9 cellular contexts compared by ENCODE assay signal in the genomic region with DNA sequence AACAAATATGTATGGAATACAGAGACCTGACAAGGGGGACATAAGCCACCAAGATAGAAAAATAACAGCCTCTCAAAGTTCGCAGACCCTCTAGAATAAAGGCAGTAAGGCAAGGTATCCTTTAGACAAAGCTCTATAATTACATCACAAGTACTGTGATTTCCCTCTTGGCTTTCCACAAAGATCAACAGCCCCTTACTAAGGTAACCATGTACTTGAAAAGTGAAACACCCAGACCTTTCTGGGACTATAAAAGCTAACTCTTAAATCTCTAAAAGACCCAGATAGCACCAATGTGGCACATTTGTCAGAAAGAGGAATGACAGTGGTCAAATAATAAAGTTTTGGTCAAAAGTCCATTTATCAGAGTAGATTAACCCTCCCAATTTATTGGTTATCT. TPM values are rescaled to one million over a fixed set of nuclear protein-coding genes. Genes with fewer than 3 reads are reported as not detected.
DNase-seq lines count a peak whose midpoint lies in the region; ATAC-seq, FAIRE-seq and TF ChIP-seq lines count a peak whose summit lies in the region.
"Had no signal": no experiment of that assay in that cellular context is flagged by ENCODE, and none has a peak within 500 bp of the region (broad histone marks: within the 10 kb centered on the region; RNA-seq: fewer than 3 reads in every experiment).

No MANE protein-coding gene starts in this region.

- ATAC-seq in GM18502 (IDR thresholded peaks at IDR 0.05; ENCODE audit: poor library complexity, unreplicated experiment) = peak; percentile 38
- ATAC-seq in GM21515 (IDR thresholded peaks at IDR 0.05; ENCODE audit: unreplicated experiment) = peak; percentile 31
- no peak for ATAC-seq in GM21367 (IDR thresholded peaks at IDR 0.05; ENCODE audit: unreplicated experiment)

- H2BK5ac ChIP-seq in mesenchymal stem cell (ENCODE audit: low read depth, low read length, poor library complexity, severe bottlenecking) = no peak overlapping the region

- TF ChIP-seq CTCF in keratinocyte (optimal IDR thresholded peaks at IDR 0.05 in 1 of 3, IDR thresholded peaks at IDR 0.05 in 1 of 3, conservative IDR thresholded peaks at IDR 0.05 in 1 of 3; ENCODE audit: extremely low read depth in 1 of 3, insufficient read depth in 2 of 3, low read length in 3 of 3) (no peak), esophagus muscularis mucosa (IDR thresholded peaks at IDR 0.05) (no peak)

- H3K9me3 ChIP-seq in Karpas-422 (ENCODE audit: low read length) = no peaks in the 10 kb centered on the region
- H3K9me3 ChIP-seq in keratinocyte (ENCODE audit: control insufficient read depth, low read depth, low read length) = no peaks in the 10 kb centered on the region
- no peaks in the 10 kb centered on the region for H3K9me3 ChIP-seq in esophagus muscularis mucosa
- no peaks in the 10 kb centered on the region for H3K9me3 ChIP-seq in mesenchymal stem cell (ENCODE audit: control insufficient read depth, low read length)

- DNase-seq in Karpas-422 (no peak), keratinocyte (ENCODE audit: low read depth, low spot score) (no peak), COR-L47 (lab: John Stamatoyannopoulos, UW) (no peak), esophagus muscularis mucosa (ENCODE audit: extremely low spot score) (no peak), mesenchymal stem cell (no peak)
- DNase-seq: T-helper 9 cell had no signal

- H4K8ac ChIP-seq in mesenchymal stem cell (ENCODE audit: low read length) = no peak overlapping the region

- peaks cover 72% of the 10 kb centered on the region for H3K4me1 ChIP-seq in Karpas-422 (ENCODE audit: low read length)
- H3K4me1 ChIP-seq in keratinocyte (ENCODE audit: control insufficient read depth, extremely low read depth, insufficient read depth, low read length) = peaks cover 40% of the 10 kb centered on the region
- H3K4me1 ChIP-seq in esophagus muscularis mucosa = peaks cover 44 to 83% (median 63%) of the 10 kb centered on the region in 4 donors
- H3K4me1 ChIP-seq in mesenchymal stem cell (ENCODE audit: control insufficient read depth, insufficient read depth, low read depth, low read length) = peaks cover 4% of the 10 kb centered on the region

- no peak overlapping the region for H3K14ac ChIP-seq in mesenchymal stem cell (ENCODE audit: low read length in 2 of 2)

- H3K9me1 ChIP-seq in keratinocyte (ENCODE audit: control insufficient read depth, extremely low read depth, insufficient read depth, low read length) = no peaks in the 10 kb centered on the region

- WGBS in esophagus muscularis mucosa = 92% methylated on average over 1 of the region's 1 CpG
- whole genome bisulfite sequencing in mesenchymal stem cell = 83% methylated on average over 1 of the region's 1 CpG

- intact Hi-C loops in esophagus muscularis mucosa (cut with DNase I) = no loop called here

- H4K91ac ChIP-seq in mesenchymal stem cell (ENCODE audit: low read length) = no peak overlapping the region

- peaks cover 5% of the 10 kb centered on the region for H3K79me1 ChIP-seq in mesenchymal stem cell (replicated peaks; ENCODE audit: low read length, poor library complexity, severe bottlenecking)

- H3K27ac ChIP-seq in Karpas-422 (ENCODE audit: low read length) (peak overlapping the region; percentile 48), keratinocyte (ENCODE audit: control insufficient read depth, insufficient read depth, low read length) (peak overlapping the region; percentile 67), esophagus muscularis mucosa (replicated peaks in 1 of 4) (no peak overlapping the region), mesenchymal stem cell (ENCODE audit: low read length, poor library complexity, severe bottlenecking) (no peak overlapping the region)

- H3K9ac ChIP-seq in Karpas-422 (ENCODE audit: low read length) (no peak overlapping the region), keratinocyte (ENCODE audit: control insufficient read depth, extremely low read depth, insufficient read depth, low read length) (peak overlapping the region; percentile 28), mesenchymal stem cell (ENCODE audit: low read length) (no peak overlapping the region)

- dilution Hi-C loops in keratinocyte (cut with MboI; ENCODE audit: extremely low pct_ligation_motif_present, low sequenced_read_pairs) = no loop called here

- H2AFZ ChIP-seq in Karpas-422 (ENCODE audit: low read length) (no peak overlapping the region), keratinocyte (ENCODE audit: control insufficient read depth, low read length) (no peak overlapping the region), mesenchymal stem cell (ENCODE audit: low read depth, low read length) (no peak overlapping the region)

- no peak overlapping the region for H2AK5ac ChIP-seq in mesenchymal stem cell (ENCODE audit: low read length, severe bottlenecking)

- H4K20me1 ChIP-seq in Karpas-422 (ENCODE audit: insufficient read depth, low read depth, low read length) (peaks cover 4% of the 10 kb centered on the region; the same call in 1 of the 2 replicates), keratinocyte (ENCODE audit: control insufficient read depth, extremely low read depth, insufficient read depth, low read length) (peaks cover 3% of the 10 kb centered on the region)

- no peaks in the 10 kb centered on the region for H3K9me2 ChIP-seq in Karpas-422 (replicated peaks; ENCODE audit: insufficient read depth, low read length)

- no peak overlapping the region for H3K4ac ChIP-seq in mesenchymal stem cell (ENCODE audit: low read depth in 1 of 2, low read length in 2 of 2)

- no peak for TF ChIP-seq POLR2A in esophagus muscularis mucosa (IDR thresholded peaks at IDR 0.05; ENCODE audit: low read depth)

- no peak for FAIRE-seq in keratinocyte (lab: Jason Lieb, UNC)

- no peak overlapping the region for H2BK15ac ChIP-seq in mesenchymal stem cell (ENCODE audit: low read depth, poor library complexity, severe bottlenecking)

- no peaks in the 10 kb centered on the region for H3K27me3 ChIP-seq in Karpas-422 (ENCODE audit: low read length)
- H3K27me3 ChIP-seq in keratinocyte (ENCODE audit: control insufficient read depth, extremely low read depth, insufficient read depth, low read length) = no peaks in the 10 kb centered on the region
- no peaks in the 10 kb centered on the region for H3K27me3 ChIP-seq in esophagus muscularis mucosa
- no peaks in the 10 kb centered on the region for H3K27me3 ChIP-seq in mesenchymal stem cell (ENCODE audit: control insufficient read depth in 1 of 2, insufficient read depth in 1 of 2, low read length in 2 of 2)

- no peak for TF ChIP-seq EP300 in esophagus muscularis mucosa (IDR thresholded peaks at IDR 0.05)

- H3K4me3 ChIP-seq in Karpas-422 (ENCODE audit: low read length) (no peak overlapping the region), keratinocyte (ENCODE audit: control insufficient read depth in 2 of 3, extremely low read depth in 1 of 3, insufficient read depth in 2 of 3, low read depth in 1 of 3, low read length in 3 of 3) (peak overlapping the region in 2 of 3 experiments; percentile 10 to 31), esophagus muscularis mucosa (no peak overlapping the region), mesenchymal stem cell (ENCODE audit: insufficient read depth in 1 of 2, low read depth in 1 of 2, low read length in 2 of 2) (no peak overlapping the region)

- H2BK120ac ChIP-seq in mesenchymal stem cell (ENCODE audit: low read depth, low read length) = no peak overlapping the region

- H3K4me2 ChIP-seq in Karpas-422 (ENCODE audit: low read depth, low read length, poor library complexity, severe bottlenecking) (peak overlapping the region; percentile 0), keratinocyte (ENCODE audit: control insufficient read depth, extremely low read depth, insufficient read depth, low read depth, low read length) (peak overlapping the region; percentile 60), mesenchymal stem cell (ENCODE audit: low read length, poor library complexity, severe bottlenecking) (no peak overlapping the region)

- no peak overlapping the region for H3K23ac ChIP-seq in mesenchymal stem cell (ENCODE audit: low read length in 2 of 2)

- no peaks in the 10 kb centered on the region for H3K36me3 ChIP-seq in Karpas-422 (ENCODE audit: insufficient read depth, low read length)
- no peaks in the 10 kb centered on the region for H3K36me3 ChIP-seq in keratinocyte (ENCODE audit: control insufficient read depth in 2 of 2, extremely low read depth in 1 of 2, insufficient read depth in 2 of 2, low read length in 2 of 2)
- H3K36me3 ChIP-seq in esophagus muscularis mucosa = no peaks in the 10 kb centered on the region
- no peaks in the 10 kb centered on the region for H3K36me3 ChIP-seq in mesenchymal stem cell (ENCODE audit: control insufficient read depth in 1 of 2, insufficient read depth in 2 of 2, low read depth in 1 of 2, low read length in 2 of 2)

- no peak overlapping the region for H3K18ac ChIP-seq in mesenchymal stem cell (ENCODE audit: low read depth in 1 of 2, low read length in 2 of 2)

- H3K79me2 ChIP-seq in Karpas-422 (ENCODE audit: low read length) (peaks cover 100% of the 10 kb centered on the region), keratinocyte (ENCODE audit: control insufficient read depth, insufficient read depth, low read length) (peaks cover 98% of the 10 kb centered on the region)

- H2BK12ac ChIP-seq in mesenchymal stem cell (ENCODE audit: low read length in 2 of 2) = no peak overlapping the region

RNA-seq across cellular contexts. Expression of a gene that starts 51.9 kb away (rescaled TPM):
- 67.6 and 81.0 TPM in 2 replicates for total RNA-seq in Karpas-422 (2014; rRNA removed; shearing (Covaris generic); ENCODE audit: low replicate concordance)
- 97.0 to 169 TPM (median 130 TPM) in 3 replicates for polyA plus RNA-seq in keratinocyte
- polyA plus RNA-seq in keratinocyte (2011; ENCODE audit: low read depth) = 110 TPM
- polyA plus RNA-seq in keratinocyte (2011; cell fraction: cytosol; rRNA removed) = 54.3 and 118 TPM in 2 replicates
- 84.8 and 109 TPM in 2 replicates for polyA plus RNA-seq in keratinocyte (2011; cell fraction: nucleus; rRNA removed)
- 69.2 and 87.6 TPM in 2 replicates for polyA plus RNA-seq in keratinocyte (2012; ENCODE audit: low replicate concordance)
- polyA minus RNA-seq in keratinocyte = 227 to 533 TPM (median 415 TPM) in 3 replicates
- 322 TPM for polyA minus RNA-seq in keratinocyte (2011; cell fraction: cytosol; rRNA and poly(A)+ RNA removed)
- 237 and 437 TPM in 2 replicates for polyA minus RNA-seq in keratinocyte (2011; cell fraction: nucleus; rRNA and poly(A)+ RNA removed)
- 10 to 100 TPM; 65.0 to 99.2 (median 78.2) TPM for total RNA-seq in esophagus muscularis mucosa
- 26.7 TPM for polyA plus RNA-seq in mesenchymal stem cell (2013, experiment 1 of 2)
- 27.8 TPM for polyA plus RNA-seq in mesenchymal stem cell (2013, experiment 2 of 2)

Comparison
In these comparisons a context has a peak if more than half of its experiments do, and no peak if none do; other contexts are left out.
1. H3K27ac ChIP-seq: peak in Karpas-422 (single experiment) and keratinocyte (single experiment); none in esophagus muscularis mucosa (0 of 4) and mesenchymal stem cell (single experiment).
2. H3K4me3 ChIP-seq: peak in keratinocyte (2 of 3); none in Karpas-422 (single experiment), esophagus muscularis mucosa (0 of 4) and mesenchymal stem cell (0 of 2).